13 cellular contexts compared by ENCODE assay signal in the genomic region with DNA sequence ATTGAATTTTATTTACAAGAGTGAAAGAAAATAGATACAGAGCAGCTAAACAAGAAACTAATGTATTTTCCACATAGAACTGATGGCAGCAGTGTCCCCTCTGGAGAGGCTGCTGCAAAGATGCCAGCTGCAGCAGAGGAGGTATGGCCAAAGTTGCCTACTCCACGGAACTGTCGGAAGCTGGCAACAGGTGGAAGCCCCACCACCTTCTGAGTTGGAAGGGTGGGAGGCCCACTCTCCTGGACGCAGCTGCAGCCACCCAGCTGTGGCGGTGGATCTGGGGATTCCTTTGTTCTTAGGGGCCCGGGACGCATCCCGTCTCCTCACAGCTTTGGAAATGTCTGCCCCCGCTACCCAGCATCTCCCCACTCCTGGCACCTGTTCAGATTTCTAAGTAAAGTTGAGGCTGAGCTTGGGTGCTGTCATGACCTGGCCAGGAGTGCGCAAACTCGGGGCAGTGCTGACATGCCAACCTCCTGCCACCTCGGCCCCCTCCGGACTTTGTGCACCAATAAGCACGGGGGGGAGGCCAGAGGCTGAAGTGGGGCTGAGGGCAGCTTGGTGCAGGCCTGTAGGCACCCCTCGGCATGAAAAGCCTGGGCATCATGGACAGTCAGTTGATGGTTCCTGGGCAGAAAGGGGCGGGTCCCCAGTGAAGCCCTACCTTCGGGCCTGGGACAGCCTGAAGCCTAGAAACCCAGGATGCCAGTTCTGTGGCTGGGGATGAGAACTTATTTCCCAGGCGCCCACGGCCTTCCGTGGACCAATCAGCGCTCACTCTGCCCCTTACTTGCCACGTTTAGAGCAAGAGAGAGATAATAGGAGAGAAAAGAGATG.
DNase-seq lines count a peak whose midpoint lies in the region; ATAC-seq and TF ChIP-seq lines count a peak whose summit lies in the region.
"Had no signal": no experiment of that assay in that cellular context is flagged by ENCODE, and none has a peak within 500 bp of the region (broad histone marks: within the 10 kb centered on the region; RNA-seq: fewer than 3 reads in every experiment).

No MANE protein-coding gene starts in this region.

- ATAC-seq in PC-3 (no peak), lower lobe of right lung (peak; percentile 21 to 23), sciatic nerve (peak; percentile 26), GM18520 (IDR thresholded peaks at IDR 0.05; ENCODE audit: unreplicated experiment) (no peak)

- CTCF ChIA-PET in PC-3 (lab: Charles Lee) = no interaction called here

- H3K4me2 ChIP-seq in PC-3 (ENCODE audit: low read length) = no peak overlapping the region

- no peaks in the 10 kb centered on the region for H3K9me2 ChIP-seq in PC-3 (replicated peaks; ENCODE audit: low read length)

- H3K27me3 ChIP-seq in PC-3 (ENCODE audit: low read length) (no peaks in the 10 kb centered on the region), lower lobe of right lung (ENCODE audit: low read depth) (no peaks in the 10 kb centered on the region), MG63 (no peaks in the 10 kb centered on the region)

- H3K36me3 ChIP-seq in PC-3 (ENCODE audit: low read depth, low read length) (no peaks in the 10 kb centered on the region), lower lobe of right lung (no peaks in the 10 kb centered on the region), MG63 (no peaks in the 10 kb centered on the region)
- H3K36me3 ChIP-seq: HAP-1 had no signal

- no peak overlapping the region for H3K4me3 ChIP-seq in PC-3 (ENCODE audit: low read length)
- no peak overlapping the region for H3K4me3 ChIP-seq in lower lobe of right lung
- no peak overlapping the region for H3K4me3 ChIP-seq in MG63
- H3K4me3 ChIP-seq: HAP-1 had no signal

- TF ChIP-seq CTCF in C4-2B (conservative IDR thresholded peaks at IDR 0.05) (no peak), PC-3 (conservative IDR thresholded peaks at IDR 0.05; ENCODE audit: low read depth, low read length) (no peak), lower lobe of right lung (IDR thresholded peaks at IDR 0.05) (no peak)

- H3K9ac ChIP-seq in PC-3 (ENCODE audit: low read length) = no peak overlapping the region

- H3K27ac ChIP-seq in C4-2B (peak overlapping the region; percentile 24; the same call in 1 of the 2 replicates), PC-3 (ENCODE audit: low read length) (no peak overlapping the region), lower lobe of right lung (no peak overlapping the region)
- H3K27ac ChIP-seq: HL-60 had no signal

- no TSS peak for BruUV-seq in PC-3 (replicated peaks; lab: Mats Ljungman, UMichigan)

- no peak for DNase-seq in PC-3
- no peak for DNase-seq in lower lobe of right lung
- no peak for DNase-seq in sciatic nerve (ENCODE audit: low spot score)
- no peak for DNase-seq in NCI-H1694 (lab: John Stamatoyannopoulos, UW)
- DNase-seq in MG63 = no peak
- DNase-seq: C1 segment of cervical spinal cord; CD4-positive, alpha-beta memory T cell; DMS79 treated with DMSO at 0.1 percent for 48 hours; EL had no signal

- intact Hi-C loops in PC-3 (cut with micrococcal nuclease) = no loop called here
- intact Hi-C loops in lower lobe of right lung (cut with DNase I) = no loop called here
- intact Hi-C loops in sciatic nerve (cut with DNase I) = no loop called here

- H2AFZ ChIP-seq in PC-3 (ENCODE audit: low read length) = 0 out of 2 replicates have a peak overlapping the region, but pooled peaks have one; percentile 23

- no peaks in the 10 kb centered on the region for H4K20me1 ChIP-seq in PC-3 (ENCODE audit: low read length)

- POLR2A ChIA-PET in PC-3 (lab: Charles Lee; ENCODE audit: unreplicated experiment) = no interaction called here

- no peaks in the 10 kb centered on the region for H3K4me1 ChIP-seq in PC-3 (ENCODE audit: insufficient read depth, low read length)
- H3K4me1 ChIP-seq in lower lobe of right lung = no peaks in the 10 kb centered on the region
- H3K4me1 ChIP-seq: HAP-1 had no signal

- H3K79me2 ChIP-seq in PC-3 (ENCODE audit: low read length) = no peaks in the 10 kb centered on the region

- H3K9me3 ChIP-seq in PC-3 (ENCODE audit: low read length) (peaks cover 11% of the 10 kb centered on the region; the same call in 1 of the 2 replicates), lower lobe of right lung (no peaks in the 10 kb centered on the region), MG63 (no peaks in the 10 kb centered on the region)
- H3K9me3 ChIP-seq: HAP-1 had no signal

- no peaks in the 10 kb centered on the region for H3F3A ChIP-seq in PC-3 (ENCODE audit: low read length, unreplicated experiment)

Comparison
In these comparisons a context has a peak if more than half of its experiments do, and no peak if none do; other contexts are left out.
1. ATAC-seq: peak in lower lobe of right lung (2 of 2) and sciatic nerve (single experiment); none in PC-3 (single experiment) and GM18520 (single experiment).